In genomic region chr5:59621477-59621876, GRCh38 we compare ENCODE assay signal across 25 cellular contexts.
DNase-seq lines count a peak whose midpoint lies in the region; ATAC-seq, FAIRE-seq and TF ChIP-seq lines count a peak whose summit lies in the region.
"Had no signal": no experiment of that assay in that cellular context is flagged by ENCODE, and none has a peak within 500 bp of the region (broad histone marks: within the 10 kb centered on the region; RNA-seq: fewer than 3 reads in every experiment).

No MANE protein-coding gene starts in this region.

- no peak overlapping the region for H3K27ac ChIP-seq in astrocyte (ENCODE audit: low read depth, low read length)
- no peak overlapping the region for H3K27ac ChIP-seq in body of pancreas
- no peak overlapping the region for H3K27ac ChIP-seq in uterus
- no peak overlapping the region for H3K27ac ChIP-seq in suprapubic skin
- H3K27ac ChIP-seq: A549, KMS-11 had no signal

- peaks cover 1% of the 10 kb centered on the region for H3K27me3 Mint-ChIP-seq in astrocyte (ENCODE audit: low read depth, unreplicated experiment)
- H3K27me3 Mint-ChIP-seq: CD4-positive, CD25-positive, alpha-beta regulatory T cell had no signal

- TF ChIP-seq CTCF in astrocyte (IDR thresholded peaks at IDR 0.05; ENCODE audit: insufficient read depth, low read depth, low read length) (no peak), body of pancreas (IDR thresholded peaks at IDR 0.05) (no peak), uterus (IDR thresholded peaks at IDR 0.05) (no peak), suprapubic skin (IDR thresholded peaks at IDR 0.05) (no peak)

- H3K9me3 ChIP-seq in astrocyte (ENCODE audit: insufficient read depth, low read depth, low read length) (no peaks in the 10 kb centered on the region), body of pancreas (no peaks in the 10 kb centered on the region), uterus (no peaks in the 10 kb centered on the region), suprapubic skin (no peaks in the 10 kb centered on the region)
- H3K9me3 ChIP-seq: A549 had no signal

- H3K4me1 ChIP-seq in astrocyte (ENCODE audit: insufficient read depth, low read length): no peaks in the 10 kb centered on the region
- H3K4me1 ChIP-seq in body of pancreas: no peaks in the 10 kb centered on the region
- peaks cover 0 to 4% of the 10 kb centered on the region in 2 donors for H3K4me1 ChIP-seq in uterus
- no peaks in the 10 kb centered on the region for H3K4me1 ChIP-seq in suprapubic skin

- FAIRE-seq in astrocyte (lab: Jason Lieb, UNC): no peak
- FAIRE-seq: GM12878 had no signal

- peaks cover 22% of the 10 kb centered on the region for H3K4me1 Mint-ChIP-seq in astrocyte (ENCODE audit: low read depth, unreplicated experiment)
- H3K4me1 Mint-ChIP-seq: CD4-positive, CD25-positive, alpha-beta regulatory T cell had no signal

- H4K20me1 ChIP-seq in astrocyte (ENCODE audit: insufficient read depth, low read length): no peaks in the 10 kb centered on the region

- no peak for ATAC-seq in body of pancreas
- ATAC-seq: A549, HCT116, PC-3 had no signal

- H3K4me3 Mint-ChIP-seq in astrocyte (ENCODE audit: unreplicated experiment): no peak overlapping the region
- H3K4me3 Mint-ChIP-seq: CD4-positive, CD25-positive, alpha-beta regulatory T cell had no signal

- H3K9me3 Mint-ChIP-seq in astrocyte (ENCODE audit: unreplicated experiment): peaks cover 2% of the 10 kb centered on the region

- intact Hi-C loops in body of pancreas (cut with DNase I) (no loop called here), uterus (cut with DNase I; ENCODE audit: low total_unique reads) (no loop called here)

- no peak overlapping the region for H3K27ac Mint-ChIP-seq in astrocyte (ENCODE audit: unreplicated experiment)
- H3K27ac Mint-ChIP-seq: CD4-positive, CD25-positive, alpha-beta regulatory T cell had no signal

- TF ChIP-seq EP300 in suprapubic skin (IDR thresholded peaks at IDR 0.05): no peak

- no peak overlapping the region for H2AFZ ChIP-seq in astrocyte (ENCODE audit: low read depth, low read length)

- H3K4me3 ChIP-seq in astrocyte (ENCODE audit: insufficient read depth, low read depth, low read length) (no peak overlapping the region), body of pancreas (no peak overlapping the region), uterus (no peak overlapping the region), suprapubic skin (no peak overlapping the region)
- H3K4me3 ChIP-seq: A549, GM12878 had no signal

- DNase-seq in LHCN-M2 (ENCODE audit: low read depth) (peak; percentile 36), astrocyte (ENCODE audit: low read depth) (peak; percentile 32), iris pigment epithelial cell (ENCODE audit: low read depth) (peak; percentile 51), body of pancreas (no peak), H4 (ENCODE audit: low spot score) (no peak), uterus (no peak), suprapubic skin (ENCODE audit: low spot score in 2 of 2) (no peak)
- DNase-seq: CD4-positive, CD25-positive, alpha-beta regulatory T cell; COR-L47; DMS79; GOT3; IMR-90; MV-4-11; NCI-H1105 treated with DMSO at 0.1 percent for 48 hours; NCI-H2029 treated with DMSO at 0.1 percent for 48 hours; NCI-H2171; NCI-H446; NCI-H526 treated with DMSO at 0.1 percent for 48 hours; PC-3; Right ventricle myocardium superior; SW 1271 had no signal

- H3K4me2 ChIP-seq in astrocyte (ENCODE audit: low read length): no peak overlapping the region
- H3K4me2 ChIP-seq: A549 had no signal

- TF ChIP-seq POLR2A in body of pancreas (IDR thresholded peaks at IDR 0.05): no peak
- TF ChIP-seq POLR2A in uterus (IDR thresholded peaks at IDR 0.05): no peak
- no peak for TF ChIP-seq POLR2A in suprapubic skin (IDR thresholded peaks at IDR 0.05)

- H3K36me3 ChIP-seq in astrocyte (ENCODE audit: insufficient read depth, low read length): no peaks in the 10 kb centered on the region
- no peaks in the 10 kb centered on the region for H3K36me3 ChIP-seq in body of pancreas (replicated peaks in 1 of 2; ENCODE audit: insufficient read depth in 1 of 2, low read depth in 2 of 2)
- no peaks in the 10 kb centered on the region for H3K36me3 ChIP-seq in uterus
- H3K36me3 ChIP-seq in suprapubic skin: no peaks in the 10 kb centered on the region

- no peaks in the 10 kb centered on the region for H3K79me2 ChIP-seq in astrocyte (ENCODE audit: insufficient read depth, low read length)

- H3K9ac ChIP-seq in astrocyte (ENCODE audit: low read length): no peak overlapping the region
- H3K9ac ChIP-seq: KMS-11 had no signal

- no peaks in the 10 kb centered on the region for H3K27me3 ChIP-seq in astrocyte (ENCODE audit: insufficient read depth, low read length)
- H3K27me3 ChIP-seq in body of pancreas: no peaks in the 10 kb centered on the region
- no peaks in the 10 kb centered on the region for H3K27me3 ChIP-seq in uterus
- H3K27me3 ChIP-seq in suprapubic skin: no peaks in the 10 kb centered on the region

- H3K36me3 Mint-ChIP-seq in astrocyte (ENCODE audit: low read depth, unreplicated experiment): no peaks in the 10 kb centered on the region
- H3K36me3 Mint-ChIP-seq: CD4-positive, CD25-positive, alpha-beta regulatory T cell had no signal

Comparison
In these comparisons a context has a peak if more than half of its experiments do, and no peak if none do; other contexts are left out.
1. DNase-seq: peak in LHCN-M2 (single experiment), astrocyte (single experiment) and iris pigment epithelial cell (single experiment); none in body of pancreas (0 of 4), H4 (single experiment), uterus (0 of 2) and suprapubic skin (0 of 2).